Comparison of ENCODE assay signal across 19 cellular contexts in genomic region chr4:123746981-123747380, GRCh38.
DNase-seq lines count a peak whose midpoint lies in the region; TF ChIP-seq lines count a peak whose summit lies in the region.
"Had no signal": no experiment of that assay in that cellular context is flagged by ENCODE, and none has a peak within 500 bp of the region (broad histone marks: within the 10 kb centered on the region; RNA-seq: fewer than 3 reads in every experiment).

No MANE protein-coding gene starts in this region.

- H3K79me2 ChIP-seq in OCI-LY1 (ENCODE audit: insufficient read depth, low read length) = no peaks in the 10 kb centered on the region
- no peaks in the 10 kb centered on the region for H3K79me2 ChIP-seq in Karpas-422 (ENCODE audit: low read length)

- H2AFZ ChIP-seq in OCI-LY1 (ENCODE audit: low read length) (peak overlapping the region; percentile 55; the same call in 1 of the 2 replicates), Karpas-422 (ENCODE audit: low read length) (no peak overlapping the region)

- H3K4me1 ChIP-seq in OCI-LY1 (ENCODE audit: insufficient read depth, low read length, severe bottlenecking) (peaks cover 22% of the 10 kb centered on the region), endodermal cell (ENCODE audit: control insufficient read depth, insufficient read depth, low read length) (peaks cover 12% of the 10 kb centered on the region), Karpas-422 (ENCODE audit: low read length) (no peaks in the 10 kb centered on the region)
- H3K4me1 ChIP-seq: uterus had no signal

- no peaks in the 10 kb centered on the region for H3K27me3 Mint-ChIP-seq in endodermal cell (ENCODE audit: insufficient read depth)
- H3K27me3 Mint-ChIP-seq in nephron (ENCODE audit: low read depth) = no peaks in the 10 kb centered on the region

- H3K4me3 ChIP-seq in H7 (ENCODE audit: insufficient read depth, low read depth, low read length) (no peak overlapping the region), OCI-LY1 (ENCODE audit: low read depth, low read length, poor library complexity, severe bottlenecking) (no peak overlapping the region), endodermal cell (ENCODE audit: low read length) (no peak overlapping the region), Karpas-422 (ENCODE audit: low read length) (no peak overlapping the region)
- H3K4me3 ChIP-seq: adrenal gland, HAP-1, uterus had no signal

- H3K4me1 Mint-ChIP-seq in endodermal cell (peaks cover 31% of the 10 kb centered on the region), nephron (peaks cover 68% of the 10 kb centered on the region)

- H3K27ac Mint-ChIP-seq in endodermal cell (no peak overlapping the region), nephron (peak overlapping the region; percentile 51 to 78 (median 73))

- no peaks in the 10 kb centered on the region for H3K9me2 ChIP-seq in OCI-LY1 (ENCODE audit: low read depth, low read length)
- H3K9me2 ChIP-seq in Karpas-422 (replicated peaks; ENCODE audit: insufficient read depth, low read length) = no peaks in the 10 kb centered on the region

- DNase-seq in H7 = peak; percentile 19
- peak; percentile 60 for DNase-seq in endodermal cell
- no peak for DNase-seq in SW480 (ENCODE audit: low spot score)
- DNase-seq in NCI-H146 treated with DMSO at 0.1 percent for 48 hours (lab: John Stamatoyannopoulos, UW; ENCODE audit: unreplicated experiment) = no peak
- no peak for DNase-seq in HPDE6-E6E7 (ENCODE audit: extremely low spot score)
- no peak for DNase-seq in Karpas-422
- DNase-seq: activated CD4-positive, alpha-beta T cell treated with anti-CD3 and anti-CD28 coated beads for 4 hours; activated effector memory CD4-positive, alpha-beta T cell treated with Interleukin-2 at 50 U/mL for 16 hours; adrenal gland; NCI-H1092 treated with DMSO at 0.1 percent for 48 hours; NCI-H69; PC-3; stimulated activated CD4-positive, alpha-beta T cell treated with anti-CD3 and anti-CD28 coated beads, Interleukin-4, amount 100 ng/mL, for 24 hours; T-helper 9 cell; uterus had no signal

- H3K4me3 Mint-ChIP-seq in endodermal cell = no peak overlapping the region
- H3K4me3 Mint-ChIP-seq in nephron = no peak overlapping the region

- H3K9ac ChIP-seq in OCI-LY1 (ENCODE audit: low read length) (no peak overlapping the region), endodermal cell (ENCODE audit: extremely low read depth, low read length, poor library complexity, severe bottlenecking) (no peak overlapping the region), Karpas-422 (ENCODE audit: low read length) (no peak overlapping the region)

- H3K27ac ChIP-seq in OCI-LY1 (ENCODE audit: low read depth, low read length, poor library complexity, severe bottlenecking) = no peak overlapping the region
- H3K27ac ChIP-seq in endodermal cell (ENCODE audit: low read depth, low read length) = no peak overlapping the region
- H3K27ac ChIP-seq in Karpas-422 (ENCODE audit: low read length) = no peak overlapping the region
- H3K27ac ChIP-seq: adrenal gland, HL-60, uterus had no signal

- H3K9me3 ChIP-seq in OCI-LY1 (ENCODE audit: low read length) (no peaks in the 10 kb centered on the region), endodermal cell (ENCODE audit: control insufficient read depth, low read length) (no peaks in the 10 kb centered on the region), Karpas-422 (ENCODE audit: low read length) (no peaks in the 10 kb centered on the region)
- H3K9me3 ChIP-seq: adrenal gland, HAP-1, uterus had no signal

- H3F3A ChIP-seq in OCI-LY1 (ENCODE audit: insufficient read depth, low read length) = no peaks in the 10 kb centered on the region

- H3K36me3 ChIP-seq in H7 (replicated peaks; ENCODE audit: control insufficient read depth, insufficient read depth, low read length) (no peaks in the 10 kb centered on the region), OCI-LY1 (ENCODE audit: insufficient read depth, low read length) (no peaks in the 10 kb centered on the region), endodermal cell (ENCODE audit: control insufficient read depth, insufficient read depth, low read length) (no peaks in the 10 kb centered on the region), Karpas-422 (ENCODE audit: insufficient read depth, low read length) (no peaks in the 10 kb centered on the region)
- H3K36me3 ChIP-seq: adrenal gland, HAP-1, uterus had no signal

- H4K20me1 ChIP-seq in OCI-LY1 (ENCODE audit: insufficient read depth, low read length) = no peaks in the 10 kb centered on the region
- H4K20me1 ChIP-seq in Karpas-422 (ENCODE audit: insufficient read depth, low read depth, low read length) = no peaks in the 10 kb centered on the region

- TF ChIP-seq CTCF in OCI-LY1 (IDR thresholded peaks at IDR 0.05; ENCODE audit: low read length) (no peak), endodermal cell (conservative IDR thresholded peaks at IDR 0.05) (peak; percentile 54), nephron (IDR thresholded peaks at IDR 0.05; ENCODE audit: unreplicated experiment in 3 of 3) (peak in 1 of 3 experiments; percentile 21)

- 83 to 84% methylated on average over 6 to 7 of the region's 7 CpGs for WGBS in endodermal cell (ENCODE audit: insufficient coverage in 1 of 2, insufficient read length in 1 of 2), 2 experiments

- peak overlapping the region; percentile 17 for H3K4me2 ChIP-seq in OCI-LY1 (ENCODE audit: low read length)
- no peak overlapping the region for H3K4me2 ChIP-seq in Karpas-422 (ENCODE audit: low read depth, low read length, poor library complexity, severe bottlenecking)

- H3K36me3 Mint-ChIP-seq in endodermal cell (ENCODE audit: low read depth) = no peaks in the 10 kb centered on the region
- H3K36me3 Mint-ChIP-seq in nephron (ENCODE audit: low read depth) = no peaks in the 10 kb centered on the region

- H3K9me3 Mint-ChIP-seq in endodermal cell (no peaks in the 10 kb centered on the region), nephron (no peaks in the 10 kb centered on the region)

- no peaks in the 10 kb centered on the region for H3K27me3 ChIP-seq in H7 (ENCODE audit: control insufficient read depth, insufficient read depth, low read length)
- no peaks in the 10 kb centered on the region for H3K27me3 ChIP-seq in OCI-LY1 (ENCODE audit: insufficient read depth, low read length)
- H3K27me3 ChIP-seq in endodermal cell (ENCODE audit: control insufficient read depth, insufficient read depth, low read length, poor library complexity, severe bottlenecking) = no peaks in the 10 kb centered on the region
- H3K27me3 ChIP-seq in Karpas-422 (ENCODE audit: low read length) = no peaks in the 10 kb centered on the region
- H3K27me3 ChIP-seq: adrenal gland, uterus had no signal

Comparison
In these comparisons a context has a peak if more than half of its experiments do, and no peak if none do; other contexts are left out.
1. DNase-seq: peak in H7 (single experiment) and endodermal cell (single experiment); none in SW480 (single experiment), NCI-H146 treated with DMSO at 0.1 percent for 48 hours (single experiment), HPDE6-E6E7 (single experiment) and Karpas-422 (single experiment).